In the genomic region with DNA sequence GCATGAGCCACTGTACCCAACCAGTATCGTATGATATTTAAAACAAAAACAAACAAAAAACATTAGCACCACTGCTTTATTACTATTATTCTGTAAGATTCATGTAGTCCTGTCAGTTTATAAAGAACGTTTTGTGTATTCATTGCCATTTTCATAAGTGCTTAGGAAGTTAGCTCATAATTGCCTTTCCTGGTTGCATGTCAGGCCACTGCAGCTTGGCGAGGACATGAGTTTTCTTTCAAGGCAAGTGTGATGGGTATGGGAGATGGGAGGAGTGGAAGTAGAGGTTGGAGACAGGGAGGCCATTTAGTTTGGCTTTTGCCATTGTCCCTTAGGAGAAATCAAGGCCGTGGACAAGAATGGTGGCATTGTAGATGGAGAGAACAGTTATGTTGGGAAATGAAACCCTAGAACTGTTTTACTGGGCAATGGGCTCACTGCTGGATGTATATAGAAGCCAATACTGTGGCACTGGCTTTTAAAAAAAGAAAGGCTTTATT, we compare ENCODE assay signal across 1 cellular context.
TF ChIP-seq lines count a peak whose summit lies in the region.

No MANE protein-coding gene starts in this region.

TF ChIP-seq in WTC11, 78 proteins besides CTCF, POLR2A, EP300 and RAD21 (continued from another document):
- TF ChIP-seq, protein P1, sequence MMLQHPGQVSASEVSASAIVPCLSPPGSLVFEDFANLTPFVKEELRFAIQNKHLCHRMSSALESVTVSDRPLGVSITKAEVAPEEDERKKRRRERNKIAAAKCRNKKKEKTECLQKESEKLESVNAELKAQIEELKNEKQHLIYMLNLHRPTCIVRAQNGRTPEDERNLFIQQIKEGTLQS (CRISPR knock-in tag; conservative IDR thresholded peaks at IDR 0.05): no peak
- TF ChIP-seq, protein P2, sequence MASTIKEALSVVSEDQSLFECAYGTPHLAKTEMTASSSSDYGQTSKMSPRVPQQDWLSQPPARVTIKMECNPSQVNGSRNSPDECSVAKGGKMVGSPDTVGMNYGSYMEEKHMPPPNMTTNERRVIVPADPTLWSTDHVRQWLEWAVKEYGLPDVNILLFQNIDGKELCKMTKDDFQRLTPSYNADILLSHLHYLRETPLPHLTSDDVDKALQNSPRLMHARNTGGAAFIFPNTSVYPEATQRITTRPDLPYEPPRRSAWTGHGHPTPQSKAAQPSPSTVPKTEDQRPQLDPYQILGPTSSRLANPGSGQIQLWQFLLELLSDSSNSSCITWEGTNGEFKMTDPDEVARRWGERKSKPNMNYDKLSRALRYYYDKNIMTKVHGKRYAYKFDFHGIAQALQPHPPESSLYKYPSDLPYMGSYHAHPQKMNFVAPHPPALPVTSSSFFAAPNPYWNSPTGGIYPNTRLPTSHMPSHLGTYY (CRISPR knock-in tag; IDR thresholded peaks at IDR 0.05): no peak
- TF ChIP-seq, protein P3, sequence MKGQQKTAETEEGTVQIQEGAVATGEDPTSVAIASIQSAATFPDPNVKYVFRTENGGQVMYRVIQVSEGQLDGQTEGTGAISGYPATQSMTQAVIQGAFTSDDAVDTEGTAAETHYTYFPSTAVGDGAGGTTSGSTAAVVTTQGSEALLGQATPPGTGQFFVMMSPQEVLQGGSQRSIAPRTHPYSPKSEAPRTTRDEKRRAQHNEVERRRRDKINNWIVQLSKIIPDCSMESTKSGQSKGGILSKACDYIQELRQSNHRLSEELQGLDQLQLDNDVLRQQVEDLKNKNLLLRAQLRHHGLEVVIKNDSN (CRISPR knock-in tag; IDR thresholded peaks at IDR 0.05): no peak
- TF ChIP-seq SP1 (CRISPR knock-in tag; conservative IDR thresholded peaks at IDR 0.05) (no peak), RELA (CRISPR knock-in tag; IDR thresholded peaks at IDR 0.05; ENCODE audit: borderline replicate concordance) (no peak)
- TF ChIP-seq, protein P4, sequence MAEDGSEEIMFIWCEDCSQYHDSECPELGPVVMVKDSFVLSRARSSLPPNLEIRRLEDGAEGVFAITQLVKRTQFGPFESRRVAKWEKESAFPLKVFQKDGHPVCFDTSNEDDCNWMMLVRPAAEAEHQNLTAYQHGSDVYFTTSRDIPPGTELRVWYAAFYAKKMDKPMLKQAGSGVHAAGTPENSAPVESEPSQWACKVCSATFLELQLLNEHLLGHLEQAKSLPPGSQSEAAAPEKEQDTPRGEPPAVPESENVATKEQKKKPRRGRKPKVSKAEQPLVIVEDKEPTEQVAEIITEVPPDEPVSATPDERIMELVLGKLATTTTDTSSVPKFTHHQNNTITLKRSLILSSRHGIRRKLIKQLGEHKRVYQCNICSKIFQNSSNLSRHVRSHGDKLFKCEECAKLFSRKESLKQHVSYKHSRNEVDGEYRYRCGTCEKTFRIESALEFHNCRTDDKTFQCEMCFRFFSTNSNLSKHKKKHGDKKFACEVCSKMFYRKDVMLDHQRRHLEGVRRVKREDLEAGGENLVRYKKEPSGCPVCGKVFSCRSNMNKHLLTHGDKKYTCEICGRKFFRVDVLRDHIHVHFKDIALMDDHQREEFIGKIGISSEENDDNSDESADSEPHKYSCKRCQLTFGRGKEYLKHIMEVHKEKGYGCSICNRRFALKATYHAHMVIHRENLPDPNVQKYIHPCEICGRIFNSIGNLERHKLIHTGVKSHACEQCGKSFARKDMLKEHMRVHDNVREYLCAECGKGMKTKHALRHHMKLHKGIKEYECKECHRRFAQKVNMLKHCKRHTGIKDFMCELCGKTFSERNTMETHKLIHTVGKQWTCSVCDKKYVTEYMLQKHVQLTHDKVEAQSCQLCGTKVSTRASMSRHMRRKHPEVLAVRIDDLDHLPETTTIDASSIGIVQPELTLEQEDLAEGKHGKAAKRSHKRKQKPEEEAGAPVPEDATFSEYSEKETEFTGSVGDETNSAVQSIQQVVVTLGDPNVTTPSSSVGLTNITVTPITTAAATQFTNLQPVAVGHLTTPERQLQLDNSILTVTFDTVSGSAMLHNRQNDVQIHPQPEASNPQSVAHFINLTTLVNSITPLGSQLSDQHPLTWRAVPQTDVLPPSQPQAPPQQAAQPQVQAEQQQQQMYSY (CRISPR knock-in tag; IDR thresholded peaks at IDR 0.05): no peak
